In the genomic region with DNA sequence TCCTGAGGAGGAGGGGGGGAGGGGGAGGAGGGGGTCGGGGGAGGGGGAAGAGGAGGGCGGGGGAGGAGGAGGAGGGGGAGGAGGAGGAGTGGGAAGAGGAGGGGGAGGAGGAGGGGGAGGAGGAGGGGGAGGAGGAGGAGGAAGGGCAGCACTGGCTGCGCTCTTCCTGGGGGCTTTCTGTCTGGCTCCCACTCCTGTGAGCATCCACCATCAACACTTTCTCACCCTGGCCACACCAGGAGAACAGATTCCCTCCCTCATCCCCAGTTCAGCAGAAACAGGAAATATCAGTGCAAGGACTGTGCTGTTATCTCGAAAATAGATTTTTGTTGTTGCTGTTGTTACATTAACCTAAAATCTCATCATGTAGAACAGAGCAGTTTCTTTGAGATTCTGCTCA, we compare ENCODE assay signal across 1 cellular context.
A peak's percentile ranks its signal among the peaks of the same experiment; 100 is the strongest.
TF ChIP-seq lines count a peak whose summit lies in the region.

No MANE protein-coding gene starts in this region.

TF ChIP-seq in K562, 482 proteins besides CTCF, POLR2A, EP300 and RAD21 (continued from another document):
- TF ChIP-seq, protein P1, sequence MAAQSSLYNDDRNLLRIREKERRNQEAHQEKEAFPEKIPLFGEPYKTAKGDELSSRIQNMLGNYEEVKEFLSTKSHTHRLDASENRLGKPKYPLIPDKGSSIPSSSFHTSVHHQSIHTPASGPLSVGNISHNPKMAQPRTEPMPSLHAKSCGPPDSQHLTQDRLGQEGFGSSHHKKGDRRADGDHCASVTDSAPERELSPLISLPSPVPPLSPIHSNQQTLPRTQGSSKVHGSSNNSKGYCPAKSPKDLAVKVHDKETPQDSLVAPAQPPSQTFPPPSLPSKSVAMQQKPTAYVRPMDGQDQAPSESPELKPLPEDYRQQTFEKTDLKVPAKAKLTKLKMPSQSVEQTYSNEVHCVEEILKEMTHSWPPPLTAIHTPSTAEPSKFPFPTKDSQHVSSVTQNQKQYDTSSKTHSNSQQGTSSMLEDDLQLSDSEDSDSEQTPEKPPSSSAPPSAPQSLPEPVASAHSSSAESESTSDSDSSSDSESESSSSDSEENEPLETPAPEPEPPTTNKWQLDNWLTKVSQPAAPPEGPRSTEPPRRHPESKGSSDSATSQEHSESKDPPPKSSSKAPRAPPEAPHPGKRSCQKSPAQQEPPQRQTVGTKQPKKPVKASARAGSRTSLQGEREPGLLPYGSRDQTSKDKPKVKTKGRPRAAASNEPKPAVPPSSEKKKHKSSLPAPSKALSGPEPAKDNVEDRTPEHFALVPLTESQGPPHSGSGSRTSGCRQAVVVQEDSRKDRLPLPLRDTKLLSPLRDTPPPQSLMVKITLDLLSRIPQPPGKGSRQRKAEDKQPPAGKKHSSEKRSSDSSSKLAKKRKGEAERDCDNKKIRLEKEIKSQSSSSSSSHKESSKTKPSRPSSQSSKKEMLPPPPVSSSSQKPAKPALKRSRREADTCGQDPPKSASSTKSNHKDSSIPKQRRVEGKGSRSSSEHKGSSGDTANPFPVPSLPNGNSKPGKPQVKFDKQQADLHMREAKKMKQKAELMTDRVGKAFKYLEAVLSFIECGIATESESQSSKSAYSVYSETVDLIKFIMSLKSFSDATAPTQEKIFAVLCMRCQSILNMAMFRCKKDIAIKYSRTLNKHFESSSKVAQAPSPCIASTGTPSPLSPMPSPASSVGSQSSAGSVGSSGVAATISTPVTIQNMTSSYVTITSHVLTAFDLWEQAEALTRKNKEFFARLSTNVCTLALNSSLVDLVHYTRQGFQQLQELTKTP (IDR thresholded peaks at IDR 0.05; ENCODE audit: low read depth in 1 of 2, partially characterized antibody in 2 of 2), result no peak
- no peak for TF ChIP-seq MEF2D (tag; conservative IDR thresholded peaks at IDR 0.05; ENCODE audit: low read depth)
- no peak for TF ChIP-seq DPF2 (IDR thresholded peaks at IDR 0.05)
- no peak for TF ChIP-seq CBX8 (IDR thresholded peaks at IDR 0.05; ENCODE audit: borderline replicate concordance, extremely low read depth, low read depth, low read length, poor library complexity, severe bottlenecking)
- TF ChIP-seq ZNF263 (CRISPR knock-in tag; IDR thresholded peaks at IDR 0.05; ENCODE audit: borderline replicate concordance), result peak; percentile 55; the same call in 1 of the 2 replicates
- no peak for TF ChIP-seq TEAD2 (tag; IDR thresholded peaks at IDR 0.05)
